ENCODE assay signal across 27 cellular contexts in the genomic region with DNA sequence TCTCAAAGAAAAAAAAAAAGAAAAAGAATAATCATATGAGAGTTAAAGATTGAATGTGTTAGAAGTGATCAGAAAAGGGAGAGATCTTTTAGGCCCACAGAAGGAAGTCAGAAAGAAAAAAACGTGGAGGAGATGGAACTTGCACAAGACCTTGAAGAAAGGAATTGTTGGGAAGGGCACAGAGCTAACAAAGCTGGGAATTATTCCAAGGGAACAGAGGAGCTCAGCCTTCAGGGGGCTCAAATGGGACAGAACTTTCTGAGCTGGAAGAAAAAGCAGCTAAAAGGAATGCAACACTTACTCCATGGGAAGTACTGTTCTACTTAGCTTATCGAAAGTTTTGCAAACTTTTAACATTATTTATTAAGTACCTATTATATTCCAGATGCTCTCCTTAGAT.
"Had no signal": no experiment of that assay in that cellular context is flagged by ENCODE, and none has a peak within 500 bp of the region (broad histone marks: within the 10 kb centered on the region; RNA-seq: fewer than 3 reads in every experiment).

No MANE protein-coding gene starts in this region.

- DNase-seq: hippocampal formation; kidney glomerular epithelial cell; left cardiac atrium; midbrain; mucosa of descending colon; naive thymus-derived CD4-positive, alpha-beta T cell; occipital lobe; right lobe of liver; stimulated activated CD4-positive, alpha-beta T cell treated with anti-CD3 and anti-CD28 coated beads, Interleukin-1b, Interleukin-23, amount 100 ng/mL, for 48 hours; stimulated activated CD4-positive, alpha-beta T cell treated with anti-CD3 and anti-CD28 coated beads, Interleukin-2, amount 100 ng/mL, for 48 hours; stimulated activated CD4-positive, alpha-beta T cell treated with anti-CD3 and anti-CD28 coated beads, Interleukin-4, amount 100 ng/mL, for 4 hours; stimulated activated CD8-positive, alpha-beta memory T cell treated with anti-CD3 and anti-CD28 coated beads, Interleukin-4, amount 100 ng/mL, for 48 hours; stimulated activated naive CD4-positive, alpha-beta T cell treated with Interleukin-2 at 50 U/mL for 16 hours; stimulated activated naive CD8-positive, alpha-beta T cell treated with anti-CD3 and anti-CD28 coated beads, Interleukin-15, amount 100 ng/mL, for 72 hours; substantia nigra; uterus had no signal

- H3K9me3 ChIP-seq: mucosa of descending colon, neutrophil, right atrium auricular region, right lobe of liver, uterus had no signal

- H3K36me3 ChIP-seq: neutrophil, right atrium auricular region, right lobe of liver, tibial nerve, uterus had no signal

- H3K4me2 ChIP-seq: smooth muscle cell had no signal

- ATAC-seq: left lobe of liver; mucosa of descending colon; naive thymus-derived CD4-positive, alpha-beta T cell; stimulated activated memory B cell treated with anti-CD40 and anti-IgM and Interleukin-4, amounts not matched to agents 10 μg/mL and 1 μg/mL and 100 μg/mL, for 72 hours had no signal

- H3K9me3 Mint-ChIP-seq: natural killer cell treated with Interleukin-12 subunit alpha and Interleukin-12 subunit beta and Interleukin-15 and Interleukin-18, amount 100 ng/mL, for 72 hours; stimulated activated memory B cell treated with anti-CD40 and anti-IgM and Interleukin-4, amounts not matched to agents 10 μg/mL and 1 μg/mL and 100 μg/mL, for 72 hours; stimulated activated naive CD8-positive, alpha-beta T cell treated with anti-CD3 and anti-CD28 coated beads, Interleukin-15, amount 100 ng/mL, for 72 hours; type B pancreatic cell had no signal

- H3K4me3 ChIP-seq: lung, mucosa of descending colon, right atrium auricular region, right lobe of liver, smooth muscle cell, tibial nerve, uterus had no signal

- H3K4me1 ChIP-seq: right lobe of liver had no signal

- H3K4me3 Mint-ChIP-seq: naive thymus-derived CD4-positive, alpha-beta T cell; natural killer cell treated with Interleukin-12 subunit alpha and Interleukin-12 subunit beta and Interleukin-15 and Interleukin-18, amount 100 ng/mL, for 72 hours; neural crest cell; stimulated activated memory B cell treated with anti-CD40 and anti-IgM and Interleukin-4, amounts not matched to agents 10 μg/mL and 1 μg/mL and 100 μg/mL, for 72 hours; stimulated activated naive CD8-positive, alpha-beta T cell treated with anti-CD3 and anti-CD28 coated beads, Interleukin-15, amount 100 ng/mL, for 72 hours; type B pancreatic cell had no signal

- H3K36me3 Mint-ChIP-seq: naive thymus-derived CD4-positive, alpha-beta T cell; natural killer cell treated with Interleukin-12 subunit alpha and Interleukin-12 subunit beta and Interleukin-15 and Interleukin-18, amount 100 ng/mL, for 72 hours; stimulated activated memory B cell treated with anti-CD40 and anti-IgM and Interleukin-4, amounts not matched to agents 10 μg/mL and 1 μg/mL and 100 μg/mL, for 72 hours; type B pancreatic cell had no signal

- H3K27me3 ChIP-seq: right atrium auricular region, right lobe of liver, tibial nerve, uterus had no signal

- H3K27ac Mint-ChIP-seq: natural killer cell treated with Interleukin-12 subunit alpha and Interleukin-12 subunit beta and Interleukin-15 and Interleukin-18, amount 100 ng/mL, for 72 hours; progenitor cell of endocrine pancreas; stimulated activated memory B cell treated with anti-CD40 and anti-IgM and Interleukin-4, amounts not matched to agents 10 μg/mL and 1 μg/mL and 100 μg/mL, for 72 hours; stimulated activated naive CD8-positive, alpha-beta T cell treated with anti-CD3 and anti-CD28 coated beads, Interleukin-15, amount 100 ng/mL, for 72 hours; type B pancreatic cell had no signal

- H3K27ac ChIP-seq: neutrophil, right atrium auricular region, right lobe of liver, tibial nerve, uterus had no signal
